8 cellular contexts compared by ENCODE assay signal in genomic region chr12:104294158-104294844, GRCh38. TPM values are rescaled to one million over a fixed set of nuclear protein-coding genes. Genes with fewer than 3 reads are reported as not detected.
DNase-seq lines count a peak whose midpoint lies in the region; ATAC-seq, FAIRE-seq and TF ChIP-seq lines count a peak whose summit lies in the region.
"Not testable (repeated sequence)": the region's sequence is repeated elsewhere in the genome, so short reads cannot be mapped to it uniquely, and the experiment has no call there.

No MANE protein-coding gene starts in this region.

- peaks cover 94% of the 10 kb centered on the region for H3K36me3 ChIP-seq in MG63
- H3K36me3 ChIP-seq in RWPE2 (ENCODE audit: low read depth), result peaks cover 91% of the 10 kb centered on the region
- peaks cover 49% of the 10 kb centered on the region for H3K36me3 ChIP-seq in astrocyte (ENCODE audit: insufficient read depth, low read length)

- not testable (repeated sequence) for FAIRE-seq in astrocyte (lab: Jason Lieb, UNC)

- H3K9me3 ChIP-seq in MG63; RWPE2 (ENCODE audit: severe bottlenecking); astrocyte (ENCODE audit: insufficient read depth, low read depth, low read length): not testable (repeated sequence)

- H3K4me1 Mint-ChIP-seq in astrocyte (ENCODE audit: low read depth, unreplicated experiment), result not testable (repeated sequence)

- H3K9me3 Mint-ChIP-seq in astrocyte (ENCODE audit: unreplicated experiment), result not testable (repeated sequence)

- H3K79me2 ChIP-seq in astrocyte (ENCODE audit: insufficient read depth, low read length), result peaks cover 96% of the 10 kb centered on the region

- not testable (repeated sequence) for H3K27me3 ChIP-seq in MG63; RWPE2 (ENCODE audit: insufficient read depth, poor library complexity, severe bottlenecking); astrocyte (ENCODE audit: insufficient read depth, low read length)

- not testable (repeated sequence) for H3K4me3 Mint-ChIP-seq in astrocyte (ENCODE audit: unreplicated experiment)

- H3K9ac ChIP-seq in astrocyte (ENCODE audit: low read length), result not testable (repeated sequence)

- TF ChIP-seq CTCF in GM12872 (IDR thresholded peaks at IDR 0.05; ENCODE audit: insufficient read depth, low read depth, low read length) (peak; percentile 35; the same call in 2 of the 3 replicates), RWPE2 (IDR thresholded peaks at IDR 0.05; ENCODE audit: poor library complexity, severe bottlenecking) (peak; percentile 41), astrocyte (IDR thresholded peaks at IDR 0.05; ENCODE audit: insufficient read depth, low read depth, low read length) (peak; percentile 20)

- H3K36me3 Mint-ChIP-seq in astrocyte (ENCODE audit: low read depth, unreplicated experiment), result not testable (repeated sequence)

- not testable (repeated sequence) for H3K4me3 ChIP-seq in MG63; RWPE2 (ENCODE audit: severe bottlenecking); astrocyte (ENCODE audit: insufficient read depth, low read depth, low read length)

- not testable (repeated sequence) for H3K27me3 Mint-ChIP-seq in astrocyte (ENCODE audit: low read depth, unreplicated experiment)

- peaks cover 14% of the 10 kb centered on the region for H3K4me1 ChIP-seq in RWPE2 (ENCODE audit: insufficient read depth, poor library complexity, severe bottlenecking)
- not testable (repeated sequence) for H3K4me1 ChIP-seq in astrocyte (ENCODE audit: insufficient read depth, low read length)

- not testable (repeated sequence) for ATAC-seq in RWPE2 (ENCODE audit: low read depth)

- DNase-seq in AG20443 (ENCODE audit: low spot score) (peak; percentile 29), MG63 (peak; percentile 40), fibroblast of gingiva (ENCODE audit: low read depth) (peak; percentile 59), lung microvascular endothelial cell (ENCODE audit: low read depth in 2 of 2) (peak; percentile 43 to 76)
- DNase-seq in RWPE2 (ENCODE audit: low spot score); astrocyte (ENCODE audit: low read depth): not testable (repeated sequence)
- peak; percentile 20 for DNase-seq in stimulated activated CD4-positive, alpha-beta T cell treated with anti-CD3 and anti-CD28 coated beads, Interleukin-1b, Interleukin-23, amount 100 ng/mL, for 48 hours

- H3K4me2 ChIP-seq in astrocyte (ENCODE audit: low read length), result not testable (repeated sequence)

- not testable (repeated sequence) for H3K27ac ChIP-seq in RWPE2 (ENCODE audit: poor library complexity, severe bottlenecking); astrocyte (ENCODE audit: low read depth, low read length)

- H2AFZ ChIP-seq in astrocyte (ENCODE audit: low read depth, low read length), result not testable (repeated sequence)

- H4K20me1 ChIP-seq in astrocyte (ENCODE audit: insufficient read depth, low read length), result peaks cover 83% of the 10 kb centered on the region

- not testable (repeated sequence) for H3K27ac Mint-ChIP-seq in astrocyte (ENCODE audit: unreplicated experiment)

RNA-seq across cellular contexts. Expression of gene EID3, which starts 9.2 kb away (rescaled TPM):
- 6.0 and 6.8 TPM in 2 replicates for total RNA-seq in MG63 (2014; rRNA removed; shearing (Covaris generic); ENCODE audit: low replicate concordance)
- total RNA-seq in astrocyte (1.9 TPM in 2 replicates), lung microvascular endothelial cell (1.5 and 2.4 TPM in 2 replicates)
